Comparison of ENCODE assay signal across 8 cellular contexts in the genomic region with DNA sequence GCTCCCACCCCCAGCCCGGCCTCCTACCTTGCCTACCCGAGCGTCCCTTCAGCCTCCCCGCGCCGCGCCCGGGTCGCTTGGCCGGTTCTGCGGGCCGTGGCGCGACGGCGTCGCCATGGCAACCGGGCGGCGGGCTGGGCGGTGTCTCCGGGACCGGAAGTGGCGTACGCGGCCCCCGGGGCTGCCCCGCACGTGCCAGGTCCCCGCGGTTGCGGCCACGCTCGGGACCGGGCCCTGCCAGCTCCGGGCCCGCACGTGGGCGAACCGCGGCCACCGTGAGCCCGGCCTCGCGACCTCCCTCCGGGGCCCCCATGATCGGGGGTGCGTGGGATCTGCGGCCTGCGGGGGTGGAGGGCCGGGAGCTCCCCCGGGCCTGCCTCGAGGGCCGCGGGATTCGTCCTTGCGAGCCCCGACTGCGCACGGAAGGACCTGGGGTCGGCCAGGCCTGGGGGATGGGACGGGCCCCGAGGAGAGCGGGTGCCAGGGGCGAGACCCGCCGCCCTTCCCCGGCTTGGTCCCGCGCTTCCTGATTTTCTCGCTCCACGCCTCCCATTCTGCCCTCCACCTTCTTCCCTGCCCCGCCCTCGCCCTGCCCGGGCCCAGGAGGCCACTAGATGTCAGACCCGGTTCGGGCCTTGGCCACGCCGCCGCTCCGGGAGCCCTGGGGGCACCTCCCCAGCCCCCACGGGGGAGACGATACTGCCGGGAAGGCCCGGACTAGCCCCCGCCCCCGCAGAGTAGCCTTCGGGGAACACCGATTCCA. TPM values are rescaled to one million over a fixed set of nuclear protein-coding genes. Genes with fewer than 3 reads are reported as not detected.
DNase-seq lines count a peak whose midpoint lies in the region; ATAC-seq and TF ChIP-seq lines count a peak whose summit lies in the region.

TSS of gene CYB561 (minus strand) at position 89 of the 763 bp plus-strand sequence. CDS start 8,759 bp downstream, outside the sequence.

- peak within 1 kb of the TSS; percentile 60 for H3K4me3 Mint-ChIP-seq in endodermal cell

- H3K27me3 Mint-ChIP-seq in endodermal cell (ENCODE audit: insufficient read depth), result peaks cover 10% of the 10 kb centered on the region

- no peaks in the 10 kb centered on the region for H3K36me3 ChIP-seq in endodermal cell (ENCODE audit: control insufficient read depth, insufficient read depth, low read length)

- H3K27ac Mint-ChIP-seq in endodermal cell, result peak within 1 kb of the TSS; percentile 85

- 12 to 13% methylated on average over 23 to 89 of the region's 89 CpGs for WGBS in endodermal cell (ENCODE audit: insufficient coverage in 1 of 2, insufficient read length in 1 of 2), 2 experiments

- H3K27ac ChIP-seq in endodermal cell (ENCODE audit: low read depth, low read length), result peak within 1 kb of the TSS; percentile 38

- H3K9ac ChIP-seq in endodermal cell (ENCODE audit: extremely low read depth, low read length, poor library complexity, severe bottlenecking), result peak within 1 kb of the TSS; percentile 51

- ATAC-seq in GM18519 (IDR thresholded peaks at IDR 0.05; ENCODE audit: low FRiP score, unreplicated experiment), result peak; percentile 42
- ATAC-seq in HG03039 (IDR thresholded peaks at IDR 0.05; ENCODE audit: unreplicated experiment), result peak; percentile 45

- peaks cover 4% of the 10 kb centered on the region for H3K4me1 ChIP-seq in endodermal cell (ENCODE audit: control insufficient read depth, insufficient read depth, low read length)

- peaks cover 21% of the 10 kb centered on the region for H3K4me1 Mint-ChIP-seq in endodermal cell

- H3K4me3 ChIP-seq in endodermal cell (ENCODE audit: low read length), result peak within 1 kb of the TSS; percentile 75

- no peak for TF ChIP-seq CTCF in endodermal cell (conservative IDR thresholded peaks at IDR 0.05)

- no peaks in the 10 kb centered on the region for H3K9me3 Mint-ChIP-seq in endodermal cell

- H3K9me3 ChIP-seq in endodermal cell (ENCODE audit: control insufficient read depth, low read length), result no peaks in the 10 kb centered on the region

- DNase-seq in ACHN, result peak; percentile 77
- peak; percentile 67 for DNase-seq in NCI-H460 (ENCODE audit: extremely low read depth, low read depth)
- peak; percentile 91 for DNase-seq in activated CD8-positive, alpha-beta memory T cell treated with anti-CD3 and anti-CD28 coated beads for 24 hours
- DNase-seq in endodermal cell, result no peak
- DNase-seq in midbrain (lab: John Stamatoyannopoulos, UW), result peak; percentile 9
- DNase-seq in stimulated activated CD8-positive, alpha-beta memory T cell treated with anti-CD3 and anti-CD28 coated beads, Interleukin-2, amount 100 ng/mL, for 48 hours (ENCODE audit: low read depth in 2 of 2), result peak; percentile 48 to 61

- no peaks in the 10 kb centered on the region for H3K27me3 ChIP-seq in endodermal cell (ENCODE audit: control insufficient read depth, insufficient read depth, low read length, poor library complexity, severe bottlenecking)

- in situ Hi-C loops in ACHN (cut with HindIII; ENCODE audit: low pct_ligation_motif_present, low pct_unique_long_range_greater_than_20kb, low sequenced_read_pairs), result no loop called here

- no peaks in the 10 kb centered on the region for H3K36me3 Mint-ChIP-seq in endodermal cell (ENCODE audit: low read depth)

RNA-seq across cellular contexts. Expression of gene CYB561, which starts in this region (rescaled TPM):
- 15.4 and 17.4 TPM in 2 replicates for total RNA-seq in NCI-H460 (2014; rRNA removed; shearing (Covaris generic))
- 40.0 and 45.4 TPM in 2 replicates for polyA plus RNA-seq in NCI-H460 (2014; cell fraction: nucleus; rRNA removed)
- total RNA-seq in endodermal cell, result 10 to 100 TPM; 24.4 to 27.5 TPM
- 11.7 TPM for polyA plus RNA-seq in endodermal cell (2013, experiment 1 of 2)
- 10.6 TPM for polyA plus RNA-seq in endodermal cell (2013, experiment 2 of 2)
